ENCODE assay signal across 8 cellular contexts in genomic region chr2:25982273-25982967, GRCh38.
DNase-seq lines count a peak whose midpoint lies in the region; ATAC-seq and TF ChIP-seq lines count a peak whose summit lies in the region.

TSS of gene KIF3C (minus strand) at chr2:25982497. CDS start at chr2:25981917, 580 bp downstream.

- DNase-seq in NCI-H446 (lab: John Stamatoyannopoulos, UW) (peak; percentile 15 to 82), kidney tubule cell (ENCODE audit: low spot score) (peak; percentile 72)
- DNase-seq in activated CD4-positive, alpha-beta T cell treated with anti-CD3 and anti-CD28 coated beads for 4 hours: peak; percentile 61 to 68
- DNase-seq in stimulated activated CD4-positive, alpha-beta T cell treated with anti-CD3 and anti-CD28 coated beads, Interleukin-1b, Interleukin-23, amount 100 ng/mL, for 24 hours (ENCODE audit: low read depth in 4 of 4, low spot score in 1 of 4): peak; percentile 46 to 63 (median 54)

- peak; percentile 14 for TF ChIP-seq POLR2A in GM18505 (IDR thresholded peaks at IDR 0.05; ENCODE audit: borderline replicate concordance, extremely low read depth, insufficient read depth, insufficient read length)

- peak within 1 kb of the TSS; percentile 89 for H3K27ac ChIP-seq in cingulate gyrus (ENCODE audit: low read depth, low read length)

- ATAC-seq in GM18505 (IDR thresholded peaks at IDR 0.05; ENCODE audit: unreplicated experiment) (peak; percentile 64), HG03095 (IDR thresholded peaks at IDR 0.05; ENCODE audit: unreplicated experiment) (peak; percentile 69), HG02763 (IDR thresholded peaks at IDR 0.05; ENCODE audit: unreplicated experiment) (no peak)
